ENCODE assay signal across 8 cellular contexts in the genomic region with DNA sequence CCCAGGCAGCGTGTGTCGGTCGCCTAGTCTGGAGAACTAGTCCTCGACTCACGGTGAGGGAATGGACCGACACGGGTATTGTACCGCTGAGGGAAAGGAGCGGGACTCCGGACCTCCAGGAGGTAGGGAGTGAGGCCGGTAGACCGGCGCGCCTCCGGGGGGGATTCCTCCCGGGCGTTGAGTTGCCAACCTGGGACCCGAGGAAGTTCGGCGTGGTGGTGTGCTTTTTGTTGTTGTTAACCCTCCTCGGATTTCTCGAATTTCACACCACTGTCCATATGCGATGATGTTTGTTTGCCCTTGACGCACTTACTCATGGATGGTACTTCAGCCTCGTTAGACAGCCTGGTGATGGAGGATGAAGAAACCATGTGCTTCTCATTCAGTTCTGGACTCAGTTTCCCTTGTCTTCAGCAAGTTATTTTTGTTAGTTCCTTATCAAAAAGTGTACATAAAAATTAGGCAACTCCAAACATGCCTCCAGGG. TPM values are rescaled to one million over a fixed set of nuclear protein-coding genes. Genes with fewer than 3 reads are reported as not detected.
DNase-seq lines count a peak whose midpoint lies in the region; ATAC-seq and TF ChIP-seq lines count a peak whose summit lies in the region.
"Not testable (repeated sequence)": the region's sequence is repeated elsewhere in the genome, so short reads cannot be mapped to it uniquely, and the experiment has no call there.

No MANE protein-coding gene starts in this region.

- not testable (repeated sequence) for ATAC-seq in IMR-90 (ENCODE audit: low read depth)
- ATAC-seq in T-cell (replicated peaks in 1 of 4), result peak in 2 of 4 experiments; percentile 0 to 3
- ATAC-seq in left lobe of liver, result peak; percentile 3

- WGBS in IMR-90 (ENCODE audit: extremely low coverage in 2 of 2, insufficient read length in 1 of 2), 2 experiments, result 0% methylated on average over 1 of the region's 25 CpGs; no CpG with 5 or more reads in 1 of the 2 experiments

- H3K4ac ChIP-seq in IMR-90 (ENCODE audit: low read depth, low read length), result peak overlapping the region; percentile 87

- peak overlapping the region; percentile 100 for H2AFZ ChIP-seq in IMR-90 (replicated peaks; ENCODE audit: low read length, poor library complexity)

- H2BK15ac ChIP-seq in IMR-90 (ENCODE audit: low read depth, low read length), result not testable (repeated sequence)

- not testable (repeated sequence) for H2BK20ac ChIP-seq in IMR-90 (ENCODE audit: low read depth, low read length)

- H3K79me2 ChIP-seq in DOHH2 (ENCODE audit: control insufficient read depth, low read length), result peaks cover 98% of the 10 kb centered on the region

- not testable (repeated sequence) for H3K9me2 ChIP-seq in DOHH2 (replicated peaks; ENCODE audit: control insufficient read depth, low read length)

- H3K9me1 ChIP-seq in IMR-90 (ENCODE audit: insufficient read depth, low read length), result not testable (repeated sequence)

- H3K4me3 Mint-ChIP-seq in T-cell (peak overlapping the region; percentile 95 to 96 (median 96)), osteocyte (ENCODE audit: unreplicated experiment) (peak overlapping the region; percentile 95)

- CTCF ChIA-PET in IMR-90 (lab: Yijun Ruan, JAX); T-cell (lab: Charles Lee): not testable (repeated sequence)

- not testable (repeated sequence) for TF ChIP-seq POLR2A in IMR-90 (IDR thresholded peaks at IDR 0.05; ENCODE audit: low read depth, low read length)
- peak; percentile 31 for TF ChIP-seq POLR2A in erythroblast (IDR thresholded peaks at IDR 0.05; ENCODE audit: low read length)

- H4K91ac ChIP-seq in IMR-90 (ENCODE audit: insufficient read depth, low read depth, low read length), result peak overlapping the region; percentile 51; the same call in 1 of the 2 replicates

- H3K4me2 ChIP-seq in DOHH2 (ENCODE audit: low read length), result peak overlapping the region; percentile 84
- peak overlapping the region; percentile 96 for H3K4me2 ChIP-seq in IMR-90 (ENCODE audit: low read depth, low read length)

- peak overlapping the region; percentile 93 for H2AK5ac ChIP-seq in IMR-90 (ENCODE audit: low read depth, low read length)

- peak overlapping the region; percentile 99 for H3K9ac ChIP-seq in IMR-90 (ENCODE audit: low read depth, low read length)

- H3K18ac ChIP-seq in IMR-90 (ENCODE audit: low read depth, low read length), result 0 out of 2 replicates have a peak overlapping the region, but pooled peaks have one; percentile 33

- in situ Hi-C loops in IMR-90 (cut with MboI; ENCODE audit: low sequenced_read_pairs), result not testable (repeated sequence)

- dilution Hi-C loops in IMR-90 (cut with HindIII; ENCODE audit: low sequenced_read_pairs, unreplicated experiment), result not testable (repeated sequence)

- H3K4me3 ChIP-seq in DOHH2 (ENCODE audit: low read length) (peak overlapping the region; percentile 100), IMR-90 (ENCODE audit: insufficient read depth, low read depth, low read length) (peak overlapping the region; percentile 80), ascending aorta (peak overlapping the region; percentile 78 to 98), tibial artery (peak overlapping the region; percentile 83 to 96)

- not testable (repeated sequence) for H3K27me3 Mint-ChIP-seq in T-cell; osteocyte (ENCODE audit: unreplicated experiment)

- peaks cover 27% of the 10 kb centered on the region for H3K4me1 ChIP-seq in DOHH2 (ENCODE audit: control insufficient read depth, low read length)
- not testable (repeated sequence) for H3K4me1 ChIP-seq in IMR-90 (ENCODE audit: control insufficient read depth, insufficient read depth, low read length)
- peaks cover 4 to 20% of the 10 kb centered on the region in 2 donors for H3K4me1 ChIP-seq in ascending aorta
- H3K4me1 ChIP-seq in tibial artery, result peaks cover 0 to 40% (median 32%) of the 10 kb centered on the region in 4 donors

- H3K27ac Mint-ChIP-seq in T-cell (peak overlapping the region; percentile 93 to 94), osteocyte (ENCODE audit: unreplicated experiment) (peak overlapping the region; percentile 95)

- TSS peak; percentile 65 for BruUV-seq in IMR-90 (replicated peaks; lab: Mats Ljungman, UMichigan)

- H4K8ac ChIP-seq in IMR-90 (ENCODE audit: low read depth in 2 of 2, low read length in 2 of 2), result peak overlapping the region; percentile 68 to 78; a peak in 3 of 4 replicates

- TF ChIP-seq CTCF in DOHH2 (IDR thresholded peaks at IDR 0.05; ENCODE audit: low read depth, low read length, poor library complexity, severe bottlenecking); IMR-90 (conservative IDR thresholded peaks at IDR 0.05; ENCODE audit: low read depth, low read length); ascending aorta (IDR thresholded peaks at IDR 0.05); osteocyte (IDR thresholded peaks at IDR 0.05); tibial artery (IDR thresholded peaks at IDR 0.05): not testable (repeated sequence)

- not testable (repeated sequence) for DNase-seq in IMR-90; ascending aorta (ENCODE audit: low spot score in 2 of 2); left lobe of liver (ENCODE audit: low spot score); osteocyte (ENCODE audit: extremely low spot score, unreplicated experiment); tibial artery
- peak in 1 of 34 experiments; percentile 2 for DNase-seq in T-cell
- DNase-seq in erythroblast (lab: John Stamatoyannopoulos, UW), result peak in 1 of 2 experiments; percentile 51

- H3F3A ChIP-seq in DOHH2 (ENCODE audit: control insufficient read depth, insufficient read depth), result not testable (repeated sequence)

- peaks cover 11% of the 10 kb centered on the region; the same call in 1 of the 2 replicates for H3K9me3 ChIP-seq in DOHH2 (ENCODE audit: control insufficient read depth, insufficient read depth, low read length)
- not testable (repeated sequence) for H3K9me3 ChIP-seq in IMR-90 (ENCODE audit: control insufficient read depth, insufficient read depth, low read length); ascending aorta; tibial artery

- intact Hi-C loops in IMR-90 (cut with micrococcal nuclease); tibial artery (cut with DNase I; ENCODE audit: low total_unique reads): not testable (repeated sequence)
- intact Hi-C loops in ascending aorta (cut with DNase I), result loop anchor here (2.0 kb wide), 1 partner anchor 222 kb away; the partner anchor contains the start of gene RIT1

- peak overlapping the region; percentile 84 for H3K27ac ChIP-seq in DOHH2 (ENCODE audit: low read depth, low read length)
- H3K27ac ChIP-seq in IMR-90 (ENCODE audit: insufficient read depth, low read length), result peak overlapping the region; percentile 99
- H3K27ac ChIP-seq in ascending aorta, result peak overlapping the region; percentile 95 to 98
- H3K27ac ChIP-seq in tibial artery, result peak overlapping the region; percentile 94 to 98

- not testable (repeated sequence) for H3K9me3 Mint-ChIP-seq in T-cell; osteocyte (ENCODE audit: unreplicated experiment)

- peak overlapping the region; percentile 95 for H3K23ac ChIP-seq in IMR-90 (ENCODE audit: low read depth, low read length)

- H2BK120ac ChIP-seq in IMR-90 (ENCODE audit: low read depth, low read length), result peak overlapping the region; percentile 100; the same call in 1 of the 2 replicates

- H4K5ac ChIP-seq in IMR-90 (ENCODE audit: low read depth, low read length), result not testable (repeated sequence)

- peak overlapping the region; percentile 81 for H2BK5ac ChIP-seq in IMR-90 (ENCODE audit: low read depth, low read length, poor library complexity, severe bottlenecking)

- H3K56ac ChIP-seq in IMR-90 (ENCODE audit: extremely low read depth, insufficient read depth, low read length), result peak overlapping the region; percentile 72; the same call in 1 of the 2 replicates

- peaks cover 28% of the 10 kb centered on the region for H3K36me3 Mint-ChIP-seq in T-cell
- H3K36me3 Mint-ChIP-seq in osteocyte (ENCODE audit: unreplicated experiment), result peaks cover 20% of the 10 kb centered on the region

- H4K20me1 ChIP-seq in DOHH2 (ENCODE audit: control insufficient read depth, insufficient read depth, low read depth, low read length), result not testable (repeated sequence)
- H4K20me1 ChIP-seq in IMR-90 (ENCODE audit: insufficient read depth, low read length), result peaks cover 34% of the 10 kb centered on the region

- not testable (repeated sequence) for TF ChIP-seq RAD21 in IMR-90 (IDR thresholded peaks at IDR 0.05; ENCODE audit: low read length)

- peak overlapping the region; percentile 92 for H2AK9ac ChIP-seq in IMR-90 (replicated peaks; ENCODE audit: low read depth, low read length, poor library complexity)

- POLR2A ChIA-PET in IMR-90 (lab: Charles Lee; ENCODE audit: unreplicated experiment); T-cell (lab: Charles Lee): not testable (repeated sequence)

- peak overlapping the region; percentile 95 for H3K14ac ChIP-seq in IMR-90 (replicated peaks; ENCODE audit: low read depth, low read length)

- not testable (repeated sequence) for H3K27me3 ChIP-seq in DOHH2 (ENCODE audit: control insufficient read depth, low read length); IMR-90 (ENCODE audit: control insufficient read depth, insufficient read depth, low read length); ascending aorta; tibial artery

- H3K36me3 ChIP-seq in DOHH2 (ENCODE audit: control insufficient read depth, low read length) (peaks cover 72% of the 10 kb centered on the region), tibial artery (peaks cover 0 to 13% (median 0%) of the 10 kb centered on the region in 3 donors)
- not testable (repeated sequence) for H3K36me3 ChIP-seq in IMR-90 (ENCODE audit: control insufficient read depth, insufficient read depth, low read length); ascending aorta

- H3K79me1 ChIP-seq in IMR-90 (ENCODE audit: low read depth in 1 of 2, low read length in 2 of 2), result peaks cover 0 to 26% of the 10 kb centered on the region in 2 experiments; a peak in 3 of 4 replicates

- H3K4me1 Mint-ChIP-seq in T-cell, result peaks cover 55 to 73% (median 69%) of the 10 kb centered on the region in 3 donors
- peaks cover 32% of the 10 kb centered on the region for H3K4me1 Mint-ChIP-seq in osteocyte (ENCODE audit: unreplicated experiment)

RNA-seq across cellular contexts. Expression of gene DAP3, which starts 0.3 kb away (rescaled TPM):
- total RNA-seq in IMR-90 (2012; rRNA removed) (37.2 and 48.6 TPM in 2 replicates), T-cell (100 to 1,000 TPM; 112 to 140 (median 133) TPM), ascending aorta (47.4 TPM), left lobe of liver (62.7 TPM), osteocyte (78.0 and 85.2 TPM in 2 replicates)
- polyA plus RNA-seq in IMR-90 (2012; rRNA removed), result 126 TPM in 2 replicates
- 44.3 and 46.8 TPM in 2 replicates for polyA plus RNA-seq in IMR-90 (2012; cell fraction: cytosol; rRNA removed)
- 61.3 and 152 TPM in 2 replicates for polyA plus RNA-seq in IMR-90 (2012; cell fraction: nucleus; rRNA removed; ENCODE audit: low replicate concordance)

RNA-seq across cellular contexts. Expression of gene YY1AP1, which starts 0.6 kb away (rescaled TPM):
- total RNA-seq in IMR-90 (2012; rRNA removed) (26.4 and 31.5 TPM in 2 replicates), T-cell (10 to 100 TPM; 75.8 to 88.3 (median 85.0) TPM), ascending aorta (24.2 TPM), left lobe of liver (20.4 TPM), osteocyte (50.1 and 53.3 TPM in 2 replicates)
- polyA plus RNA-seq in IMR-90 (2012; rRNA removed), result 52.6 and 54.9 TPM in 2 replicates
- polyA plus RNA-seq in IMR-90 (2012; cell fraction: cytosol; rRNA removed), result 21.7 and 26.2 TPM in 2 replicates
- 40.9 and 85.0 TPM in 2 replicates for polyA plus RNA-seq in IMR-90 (2012; cell fraction: nucleus; rRNA removed; ENCODE audit: low replicate concordance)
